In genomic region chr3:147305533-147306241, GRCh38 we compare ENCODE assay signal across 1 cellular context.
TF ChIP-seq lines count a peak whose summit lies in the region.

No MANE protein-coding gene starts in this region.

TF ChIP-seq in IMR-90, 13 proteins besides CTCF, POLR2A, EP300 and RAD21 (continued from another document):
- no peak for TF ChIP-seq ELK1 (IDR thresholded peaks at IDR 0.05; ENCODE audit: borderline replicate concordance, low read depth, low read length)
- TF ChIP-seq RCOR1 (IDR thresholded peaks at IDR 0.05; ENCODE audit: insufficient replicate concordance, low read length), result no peak
- no peak for TF ChIP-seq CHD1 (IDR thresholded peaks at IDR 0.05; ENCODE audit: low read depth, low read length)
- no peak for TF ChIP-seq SMC3 (IDR thresholded peaks at IDR 0.05; ENCODE audit: low read depth, low read length)
- TF ChIP-seq CEBPB (IDR thresholded peaks at IDR 0.05; ENCODE audit: low read depth, low read length), result no peak
- TF ChIP-seq BHLHE40 (IDR thresholded peaks at IDR 0.05; ENCODE audit: low read depth, low read length), result no peak
- TF ChIP-seq NFE2L2 (IDR thresholded peaks at IDR 0.05; ENCODE audit: low read depth, low read length), result no peak
- no peak for TF ChIP-seq MAZ (IDR thresholded peaks at IDR 0.05; ENCODE audit: borderline replicate concordance, low read depth, low read length)
- no peak for TF ChIP-seq MAFK (IDR thresholded peaks at IDR 0.05; ENCODE audit: low read depth, low read length)
- no peak for TF ChIP-seq FOS (IDR thresholded peaks at IDR 0.05; ENCODE audit: low read depth, low read length)
- TF ChIP-seq RFX5 (IDR thresholded peaks at IDR 0.05; ENCODE audit: low read depth, low read length), result no peak
- TF ChIP-seq USF2 (IDR thresholded peaks at IDR 0.05; ENCODE audit: low read depth, low read length), result no peak
